In the genomic region with DNA sequence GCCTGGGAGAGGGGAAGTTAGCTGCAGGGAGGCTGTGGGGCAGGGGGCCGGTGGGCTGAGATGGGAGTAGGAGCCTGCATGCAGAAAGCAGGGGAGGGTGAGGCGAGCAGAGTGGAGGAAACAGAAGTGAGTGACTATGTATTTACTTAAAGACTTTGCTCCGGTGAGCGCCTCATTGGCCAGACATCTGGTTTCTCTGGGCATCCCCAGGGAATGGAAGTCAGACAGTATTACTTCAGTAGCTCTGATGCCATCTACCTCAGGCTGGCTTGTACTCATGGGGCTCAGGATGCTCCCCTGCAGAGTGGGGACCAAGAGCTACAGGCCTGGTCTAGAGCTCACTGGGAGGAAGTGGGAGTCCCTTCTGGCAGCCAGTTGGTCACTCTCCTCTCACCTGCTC, we compare ENCODE assay signal across 32 cellular contexts.
DNase-seq lines count a peak whose midpoint lies in the region; ATAC-seq and TF ChIP-seq lines count a peak whose summit lies in the region.
"Had no signal": no experiment of that assay in that cellular context is flagged by ENCODE, and none has a peak within 500 bp of the region (broad histone marks: within the 10 kb centered on the region; RNA-seq: fewer than 3 reads in every experiment).

No MANE protein-coding gene starts in this region.

- H3K4me2 ChIP-seq in GM23338, result 0 out of 2 replicates have a peak overlapping the region, but pooled peaks have one; percentile 27
- H3K4me2 ChIP-seq: smooth muscle cell had no signal

- H3K27me3 ChIP-seq in GM23338 (ENCODE audit: insufficient read depth), result peaks cover 3% of the 10 kb centered on the region; the same call in 1 of the 2 replicates
- H3K27me3 ChIP-seq: ovary had no signal

- DNase-seq in DMS53 (lab: John Stamatoyannopoulos, UW) (peak; percentile 30), DMS53 treated with DMSO at 0.1 percent for 48 hours (lab: John Stamatoyannopoulos, UW; ENCODE audit: unreplicated experiment) (no peak), GM23338 (ENCODE audit: low spot score) (no peak), NCI-H526 treated with DMSO at 0.1 percent for 48 hours (lab: John Stamatoyannopoulos, UW) (peak; percentile 32), kidney tubule cell (ENCODE audit: low spot score) (peak; percentile 14), NOMO-1 treated with dmso at 0.1 percent for 144 hours (lab: John Stamatoyannopoulos, UW; ENCODE audit: unreplicated experiment) (no peak)
- DNase-seq: 8988T; activated CD4-positive, alpha-beta T cell treated with anti-CD3 and anti-CD28 coated beads, Interleukin-2, amount 10 ng/mL, durations not matched to agents 24 days and 14 days; activated gamma-delta T cell; activated naive CD8-positive, alpha-beta T cell treated with anti-CD3 and anti-CD28 coated beads, Interleukin-2, amount 50 U/mL, for 24 hours; activated T-cell treated with anti-CD3 and anti-CD28 coated beads, Interleukin-2, amount 50 U/mL, for 1 hour; CD8-positive, alpha-beta T cell; endodermal cell; foreskin keratinocyte; GF-D8; heart right ventricle; HFFc6; KG1; kidney glomerular epithelial cell; NCI-H446 treated with DMSO at 0.1 percent for 48 hours; ovary; stimulated activated CD4-positive, alpha-beta T cell treated with anti-CD3 and anti-CD28 coated beads, Interleukin-1b, Interleukin-23, amount 100 ng/mL, for 48 hours; stimulated activated CD8-positive, alpha-beta memory T cell treated with anti-CD3 and anti-CD28 coated beads, Interleukin-4, amount 100 ng/mL, for 48 hours; tibial artery had no signal

- H3K4me1 Mint-ChIP-seq in GM23338, result peaks cover 57% of the 10 kb centered on the region
- H3K4me1 Mint-ChIP-seq: activated naive CD8-positive, alpha-beta T cell treated with anti-CD3 and anti-CD28 coated beads, Interleukin-2, amount 50 U/mL, for 24 hours; central memory CD8-positive, alpha-beta T cell had no signal

- 0 out of 2 replicates have a peak, but pooled peaks cover 17% of the 10 kb centered on the region for H3F3A ChIP-seq in GM23338 (replicated peaks; ENCODE audit: low read depth)

- no peaks in the 10 kb centered on the region for H3K9me2 ChIP-seq in GM23338 (ENCODE audit: insufficient read depth)

- H3K4me3 ChIP-seq in GM23338, result no peak overlapping the region
- H3K4me3 ChIP-seq: heart right ventricle, lung, ovary, smooth muscle cell, tibial artery had no signal

- no peaks in the 10 kb centered on the region for H3K36me3 Mint-ChIP-seq in GM23338 (ENCODE audit: low read depth)
- H3K36me3 Mint-ChIP-seq: CD8-positive, alpha-beta T cell had no signal

- H4K20me1 ChIP-seq in GM23338 (replicated peaks; ENCODE audit: insufficient read depth), result no peaks in the 10 kb centered on the region; the same call in 1 of the 2 replicates

- ATAC-seq in GM23338 (no peak), HG03457 (IDR thresholded peaks at IDR 0.05; ENCODE audit: unreplicated experiment) (no peak), HG02884 (IDR thresholded peaks at IDR 0.05; ENCODE audit: unreplicated experiment) (no peak)
- ATAC-seq: activated naive CD8-positive, alpha-beta T cell treated with anti-CD3 and anti-CD28 coated beads, Interleukin-2, amount 50 U/mL, for 24 hours; CD8-positive, alpha-beta T cell; esophagus mucosa; foreskin keratinocyte; heart right ventricle had no signal

- H3K27ac ChIP-seq in GM23338 (ENCODE audit: low read depth), result no peak overlapping the region
- H3K27ac ChIP-seq: foreskin keratinocyte, heart right ventricle, ovary, tibial artery had no signal

- peaks cover 25% of the 10 kb centered on the region for H3K27me3 Mint-ChIP-seq in GM23338 (ENCODE audit: insufficient read depth, low read depth, poor library complexity)

- no peak overlapping the region for H3K4me3 Mint-ChIP-seq in GM23338
- H3K4me3 Mint-ChIP-seq: activated CD4-positive, alpha-beta T cell treated with anti-CD3 and anti-CD28 coated beads, Interleukin-2, amount 10 ng/mL, durations not matched to agents 24 days and 14 days; activated naive CD8-positive, alpha-beta T cell treated with anti-CD3 and anti-CD28 coated beads, Interleukin-2, amount 50 U/mL, for 24 hours; CD8-positive, alpha-beta T cell; central memory CD8-positive, alpha-beta T cell; dendritic cell treated with granulocyte-macrophage colony-stimulating factor and Interleukin-4, amounts not matched to agents 40 ng/mL and 50 ng/mL, for 4 days; endodermal cell; HFFc6; nephron had no signal

- TF ChIP-seq CTCF in GM23338 (conservative IDR thresholded peaks at IDR 0.05; ENCODE audit: low read depth in 2 of 2), result no peak

- H3K79me2 ChIP-seq in GM23338 (replicated peaks; ENCODE audit: insufficient read depth), result no peaks in the 10 kb centered on the region

- H3K9me3 Mint-ChIP-seq in GM23338, result no peaks in the 10 kb centered on the region
- H3K9me3 Mint-ChIP-seq: activated CD4-positive, alpha-beta T cell treated with anti-CD3 and anti-CD28 coated beads, Interleukin-2, amount 10 ng/mL, durations not matched to agents 24 days and 14 days; activated naive CD8-positive, alpha-beta T cell treated with anti-CD3 and anti-CD28 coated beads, Interleukin-2, amount 50 U/mL, for 24 hours; CD8-positive, alpha-beta T cell; central memory CD8-positive, alpha-beta T cell; dendritic cell treated with granulocyte-macrophage colony-stimulating factor and Interleukin-4, amounts not matched to agents 40 ng/mL and 50 ng/mL, for 4 days; endodermal cell; HFFc6; nephron had no signal

- peaks cover 44% of the 10 kb centered on the region for H3K4me1 ChIP-seq in GM23338 (ENCODE audit: insufficient read depth)
- H3K4me1 ChIP-seq: foreskin keratinocyte, tibial artery had no signal

- no peak overlapping the region for H2AFZ ChIP-seq in GM23338

- no peaks in the 10 kb centered on the region for H3K36me3 ChIP-seq in GM23338 (ENCODE audit: insufficient read depth)
- H3K36me3 ChIP-seq: heart right ventricle, ovary, tibial artery had no signal

- no peak overlapping the region for H3K27ac Mint-ChIP-seq in GM23338
- H3K27ac Mint-ChIP-seq: activated CD4-positive, alpha-beta T cell treated with anti-CD3 and anti-CD28 coated beads, Interleukin-2, amount 10 ng/mL, durations not matched to agents 24 days and 14 days; activated naive CD8-positive, alpha-beta T cell treated with anti-CD3 and anti-CD28 coated beads, Interleukin-2, amount 50 U/mL, for 24 hours; CD8-positive, alpha-beta T cell; dendritic cell treated with granulocyte-macrophage colony-stimulating factor and Interleukin-4, amounts not matched to agents 40 ng/mL and 50 ng/mL, for 4 days; endodermal cell; HFFc6; nephron had no signal

TF ChIP-seq in GM23338, 12 proteins besides CTCF, POLR2A, EP300 and RAD21 (continues in another document):
- TF ChIP-seq EZH2phosphoT487 (IDR thresholded peaks at IDR 0.05; ENCODE audit: unreplicated experiment), result no peak
- TF ChIP-seq, protein P1, sequence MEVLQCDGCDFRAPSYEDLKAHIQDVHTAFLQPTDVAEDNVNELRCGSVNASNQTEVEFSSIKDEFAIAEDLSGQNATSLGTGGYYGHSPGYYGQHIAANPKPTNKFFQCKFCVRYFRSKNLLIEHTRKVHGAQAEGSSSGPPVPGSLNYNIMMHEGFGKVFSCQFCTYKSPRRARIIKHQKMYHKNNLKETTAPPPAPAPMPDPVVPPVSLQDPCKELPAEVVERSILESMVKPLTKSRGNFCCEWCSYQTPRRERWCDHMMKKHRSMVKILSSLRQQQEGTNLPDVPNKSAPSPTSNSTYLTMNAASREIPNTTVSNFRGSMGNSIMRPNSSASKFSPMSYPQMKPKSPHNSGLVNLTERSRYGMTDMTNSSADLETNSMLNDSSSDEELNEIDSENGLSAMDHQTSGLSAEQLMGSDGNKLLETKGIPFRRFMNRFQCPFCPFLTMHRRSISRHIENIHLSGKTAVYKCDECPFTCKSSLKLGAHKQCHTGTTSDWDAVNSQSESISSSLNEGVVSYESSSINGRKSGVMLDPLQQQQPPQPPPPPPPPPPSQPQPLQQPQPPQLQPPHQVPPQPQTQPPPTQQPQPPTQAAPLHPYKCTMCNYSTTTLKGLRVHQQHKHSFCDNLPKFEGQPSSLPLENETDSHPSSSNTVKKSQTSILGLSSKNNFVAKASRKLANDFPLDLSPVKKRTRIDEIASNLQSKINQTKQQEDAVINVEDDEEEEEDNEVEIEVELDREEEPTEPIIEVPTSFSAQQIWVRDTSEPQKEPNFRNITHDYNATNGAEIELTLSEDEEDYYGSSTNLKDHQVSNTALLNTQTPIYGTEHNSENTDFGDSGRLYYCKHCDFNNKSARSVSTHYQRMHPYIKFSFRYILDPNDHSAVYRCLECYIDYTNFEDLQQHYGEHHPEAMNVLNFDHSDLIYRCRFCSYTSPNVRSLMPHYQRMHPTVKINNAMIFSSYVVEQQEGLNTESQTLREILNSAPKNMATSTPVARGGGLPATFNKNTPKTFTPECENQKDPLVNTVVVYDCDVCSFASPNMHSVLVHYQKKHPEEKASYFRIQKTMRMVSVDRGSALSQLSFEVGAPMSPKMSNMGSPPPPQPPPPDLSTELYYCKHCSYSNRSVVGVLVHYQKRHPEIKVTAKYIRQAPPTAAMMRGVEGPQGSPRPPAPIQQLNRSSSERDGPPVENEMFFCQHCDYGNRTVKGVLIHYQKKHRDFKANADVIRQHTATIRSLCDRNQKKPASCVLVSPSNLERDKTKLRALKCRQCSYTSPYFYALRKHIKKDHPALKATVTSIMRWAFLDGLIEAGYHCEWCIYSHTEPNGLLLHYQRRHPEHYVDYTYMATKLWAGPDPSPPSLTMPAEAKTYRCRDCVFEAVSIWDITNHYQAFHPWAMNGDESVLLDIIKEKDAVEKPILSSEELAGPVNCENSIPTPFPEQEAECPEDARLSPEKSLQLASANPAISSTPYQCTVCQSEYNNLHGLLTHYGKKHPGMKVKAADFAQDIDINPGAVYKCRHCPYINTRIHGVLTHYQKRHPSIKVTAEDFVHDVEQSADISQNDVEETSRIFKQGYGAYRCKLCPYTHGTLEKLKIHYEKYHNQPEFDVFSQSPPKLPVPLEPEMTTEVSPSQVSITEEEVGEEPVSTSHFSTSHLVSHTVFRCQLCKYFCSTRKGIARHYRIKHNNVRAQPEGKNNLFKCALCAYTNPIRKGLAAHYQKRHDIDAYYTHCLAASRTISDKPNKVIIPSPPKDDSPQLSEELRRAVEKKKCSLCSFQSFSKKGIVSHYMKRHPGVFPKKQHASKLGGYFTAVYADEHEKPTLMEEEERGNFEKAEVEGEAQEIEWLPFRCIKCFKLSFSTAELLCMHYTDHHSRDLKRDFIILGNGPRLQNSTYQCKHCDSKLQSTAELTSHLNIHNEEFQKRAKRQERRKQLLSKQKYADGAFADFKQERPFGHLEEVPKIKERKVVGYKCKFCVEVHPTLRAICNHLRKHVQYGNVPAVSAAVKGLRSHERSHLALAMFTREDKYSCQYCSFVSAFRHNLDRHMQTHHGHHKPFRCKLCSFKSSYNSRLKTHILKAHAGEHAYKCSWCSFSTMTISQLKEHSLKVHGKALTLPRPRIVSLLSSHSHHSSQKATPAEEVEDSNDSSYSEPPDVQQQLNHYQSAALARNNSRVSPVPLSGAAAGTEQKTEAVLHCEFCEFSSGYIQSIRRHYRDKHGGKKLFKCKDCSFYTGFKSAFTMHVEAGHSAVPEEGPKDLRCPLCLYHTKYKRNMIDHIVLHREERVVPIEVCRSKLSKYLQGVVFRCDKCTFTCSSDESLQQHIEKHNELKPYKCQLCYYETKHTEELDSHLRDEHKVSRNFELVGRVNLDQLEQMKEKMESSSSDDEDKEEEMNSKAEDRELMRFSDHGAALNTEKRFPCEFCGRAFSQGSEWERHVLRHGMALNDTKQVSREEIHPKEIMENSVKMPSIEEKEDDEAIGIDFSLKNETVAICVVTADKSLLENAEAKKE (CRISPR knock-in tag; IDR thresholded peaks at IDR 0.05), result no peak
- TF ChIP-seq EZH2 (IDR thresholded peaks at IDR 0.05; ENCODE audit: low read depth, unreplicated experiment), result no peak

Comparison
In these comparisons a context has a peak if more than half of its experiments do, and no peak if none do; other contexts are left out.
1. DNase-seq: peak in DMS53 (single experiment), NCI-H526 treated with DMSO at 0.1 percent for 48 hours (single experiment) and kidney tubule cell (single experiment); none in DMS53 treated with DMSO at 0.1 percent for 48 hours (single experiment), GM23338 (single experiment) and NOMO-1 treated with dmso at 0.1 percent for 144 hours (single experiment).